Comparison of ENCODE assay signal across 27 cellular contexts in the genomic region with DNA sequence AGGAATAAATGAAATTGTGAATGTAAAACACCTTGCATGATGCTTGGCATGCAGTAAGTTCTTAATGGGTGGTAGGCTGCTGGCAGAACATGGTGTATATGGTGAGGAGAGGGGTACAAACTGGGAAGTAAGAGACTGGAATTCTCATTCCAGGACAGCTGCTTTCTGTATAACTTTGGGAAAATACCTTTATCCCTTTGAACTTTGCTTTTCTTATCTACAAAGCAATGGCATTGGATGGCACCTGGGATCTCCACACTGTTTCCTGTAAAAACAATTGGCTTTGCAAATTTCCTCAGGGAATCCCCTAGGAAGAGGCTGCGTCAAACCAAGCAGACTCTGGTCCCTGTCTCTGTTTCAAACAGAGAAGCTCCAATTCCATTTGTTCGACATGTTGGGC.
"Had no signal": no experiment of that assay in that cellular context is flagged by ENCODE, and none has a peak within 500 bp of the region (broad histone marks: within the 10 kb centered on the region; RNA-seq: fewer than 3 reads in every experiment).

No MANE protein-coding gene starts in this region.

- H3K27ac Mint-ChIP-seq: activated naive CD4-positive, alpha-beta T cell treated with anti-CD3 and anti-CD28 coated beads for 36 hours; activated naive CD8-positive, alpha-beta T cell treated with anti-CD3 and anti-CD28 coated beads, Interleukin-2, amount 10 ng/mL, durations not matched to agents 7 days and 5 days; brain; memory B cell; natural killer cell; neural progenitor cell had no signal

- H3K4me2 ChIP-seq: neural progenitor cell had no signal

- H3K9me3 ChIP-seq: ascending aorta, heart left ventricle, psoas muscle, right atrium auricular region, spleen, tibial nerve had no signal

- H3K4me1 ChIP-seq: parathyroid adenoma had no signal

- H3K9me3 Mint-ChIP-seq: activated naive CD4-positive, alpha-beta T cell treated with anti-CD3 and anti-CD28 coated beads for 36 hours; natural killer cell had no signal

- H2AFZ ChIP-seq: neural progenitor cell, parathyroid adenoma had no signal

- H3K4me3 Mint-ChIP-seq: activated naive CD4-positive, alpha-beta T cell treated with anti-CD3 and anti-CD28 coated beads for 36 hours; activated naive CD8-positive, alpha-beta T cell treated with anti-CD3 and anti-CD28 coated beads, Interleukin-2, amount 10 ng/mL, durations not matched to agents 7 days and 5 days; brain; memory B cell; natural killer cell; neural progenitor cell had no signal

- H3K27ac ChIP-seq: ascending aorta, cardiac muscle cell, coronary artery, heart left ventricle, neural progenitor cell, parathyroid adenoma, psoas muscle, right atrium auricular region, spleen, tibial nerve had no signal

- H3K27me3 ChIP-seq: ascending aorta, cardiac muscle cell, heart left ventricle, neural progenitor cell, right atrium auricular region, spleen, tibial nerve had no signal

- H3K79me2 ChIP-seq: parathyroid adenoma had no signal

- ATAC-seq: left cardiac atrium, natural killer cell, psoas muscle had no signal

- DNase-seq: activated CD4-positive, alpha-beta T cell treated with anti-CD3 and anti-CD28 coated beads for 4 hours; activated CD4-positive, alpha-beta T cell treated with anti-CD3 and anti-CD28 coated beads, Interleukin-2, amount 50 U/mL, for 4 hours; activated effector memory CD4-positive, alpha-beta T cell treated with Interleukin-2 at 50 U/mL for 16 hours; activated naive CD4-positive, alpha-beta T cell treated with anti-CD3 and anti-CD28 coated beads for 36 hours; activated naive CD8-positive, alpha-beta T cell treated with anti-CD3 and anti-CD28 coated beads, Interleukin-2, amount 10 ng/mL, durations not matched to agents 7 days and 5 days; activated T-cell treated with anti-CD3 and anti-CD28 coated beads for 4 hours; cerebellar nuclear complex; foreskin fibroblast; heart left ventricle; left cardiac atrium; midbrain; natural killer cell; occipital lobe; psoas muscle; spleen; stimulated activated naive CD4-positive, alpha-beta T cell had no signal

- H3K9ac ChIP-seq: neural progenitor cell, parathyroid adenoma had no signal

- H3K36me3 Mint-ChIP-seq: activated naive CD8-positive, alpha-beta T cell treated with anti-CD3 and anti-CD28 coated beads, Interleukin-2, amount 10 ng/mL, durations not matched to agents 7 days and 5 days; brain; memory B cell; natural killer cell; neural progenitor cell had no signal

- FAIRE-seq: endometrium, islet of Langerhans had no signal

- H3K27me3 Mint-ChIP-seq: activated naive CD8-positive, alpha-beta T cell treated with anti-CD3 and anti-CD28 coated beads, Interleukin-2, amount 10 ng/mL, durations not matched to agents 7 days and 5 days; memory B cell had no signal

- H3K4me3 ChIP-seq: ascending aorta, cardiac muscle cell, coronary artery, heart left ventricle, neural progenitor cell, psoas muscle, right atrium auricular region, spleen, tibial nerve had no signal

- H3K36me3 ChIP-seq: ascending aorta, cardiac muscle cell, heart left ventricle, neural progenitor cell, right atrium auricular region, spleen, tibial nerve had no signal
